27 cellular contexts compared by ENCODE assay signal in genomic region chrX:65098851-65099250, GRCh38.
"Had no signal": no experiment of that assay in that cellular context is flagged by ENCODE, and none has a peak within 500 bp of the region (broad histone marks: within the 10 kb centered on the region; RNA-seq: fewer than 3 reads in every experiment).

No MANE protein-coding gene starts in this region.

- H3K4me3 ChIP-seq: stomach, suprapubic skin, testis, thoracic aorta, thyroid gland, tibial artery, tibial nerve, transverse colon, upper lobe of left lung, upper lobe of right lung, uterus, vagina had no signal

- ATAC-seq: stimulated activated effector memory CD8-positive, alpha-beta T cell treated with anti-CD3 and anti-CD28 coated beads, Interleukin-12 subunit alpha, Interleukin-12 subunit beta, amount 100 ng/mL, for 72 hours; stimulated activated memory B cell treated with anti-CD40 and anti-IgM and Interleukin-4, amounts not matched to agents 10 μg/mL and 1 μg/mL and 100 μg/mL, for 72 hours; stimulated activated naive B cell treated with anti-CD40 and anti-IgM and Interleukin-4, amounts not matched to agents 10 μg/mL and 1 μg/mL and 100 μg/mL, for 72 hours; stimulated activated naive CD8-positive, alpha-beta T cell treated with anti-CD3 and anti-CD28 coated beads, Interleukin-15, amount 100 ng/mL, for 72 hours; stimulated activated naive CD8-positive, alpha-beta T cell treated with anti-CD3 and anti-CD28 coated beads, Interleukin-15, Interleukin-2, amounts not matched to agents 100 U/mL and 50 U/mL, for 24 hours; upper lobe of right lung had no signal

- H3K27me3 ChIP-seq: stomach, suprapubic skin, testis, thyroid gland, tibial artery, tibial nerve, transverse colon, upper lobe of left lung, upper lobe of right lung, uterus, vagina had no signal

- H3K4me1 ChIP-seq: stomach, suprapubic skin, testis, thyroid gland, tibial artery, tibial nerve, transverse colon, upper lobe of left lung, upper lobe of right lung, uterus, vagina had no signal

- H3K36me3 ChIP-seq: stomach, suprapubic skin, thoracic aorta, thyroid gland, tibial nerve, transverse colon, upper lobe of left lung, upper lobe of right lung, uterus, vagina had no signal

- DNase-seq: stimulated activated CD4-positive, alpha-beta T cell treated with anti-CD3 and anti-CD28 coated beads, Interleukin-2, amount 100 ng/mL, for 48 hours; stimulated activated CD4-positive, alpha-beta T cell treated with anti-CD3 and anti-CD28 coated beads, Interleukin-4, amount 100 ng/mL, for 1 hour; stimulated activated CD4-positive, alpha-beta T cell treated with anti-CD3 and anti-CD28 coated beads, Interleukin-4, amount 100 ng/mL, for 24 hours; stimulated activated CD4-positive, alpha-beta T cell treated with anti-CD3 and anti-CD28 coated beads, Interleukin-4, amount 100 ng/mL, for 4 hours; stimulated activated CD8-positive, alpha-beta memory T cell treated with anti-CD3 and anti-CD28 coated beads, Interleukin-4, amount 100 ng/mL, for 48 hours; stimulated activated naive B cell treated with anti-CD40 and anti-IgM and Interleukin-4, amounts not matched to agents 10 μg/mL and 1 μg/mL and 100 μg/mL, for 72 hours; stimulated activated naive CD4-positive, alpha-beta T cell; stimulated activated naive CD4-positive, alpha-beta T cell treated with Interleukin-2 at 50 U/mL for 16 hours; stimulated activated naive CD8-positive, alpha-beta T cell treated with anti-CD3 and anti-CD28 coated beads, Interleukin-15, amount 100 ng/mL, for 72 hours; stimulated activated naive CD8-positive, alpha-beta T cell treated with anti-CD3 and anti-CD28 coated beads, Interleukin-15, Interleukin-2, amounts not matched to agents 100 U/mL and 50 U/mL, for 24 hours; stomach; substantia nigra; testis; thyroid gland; tibial artery; transverse colon; trophoblast cell; upper lobe of left lung; upper lobe of right lung; uterus had no signal

- FAIRE-seq: urothelium cell line had no signal

- H3K27ac ChIP-seq: stomach, suprapubic skin, testis, thoracic aorta, thyroid gland, tibial artery, tibial nerve, transverse colon, upper lobe of left lung, upper lobe of right lung, uterus, vagina had no signal

- H3K9me3 ChIP-seq: suprapubic skin, testis, thyroid gland, transverse colon, upper lobe of right lung had no signal
